12 cellular contexts compared by ENCODE assay signal in the genomic region with DNA sequence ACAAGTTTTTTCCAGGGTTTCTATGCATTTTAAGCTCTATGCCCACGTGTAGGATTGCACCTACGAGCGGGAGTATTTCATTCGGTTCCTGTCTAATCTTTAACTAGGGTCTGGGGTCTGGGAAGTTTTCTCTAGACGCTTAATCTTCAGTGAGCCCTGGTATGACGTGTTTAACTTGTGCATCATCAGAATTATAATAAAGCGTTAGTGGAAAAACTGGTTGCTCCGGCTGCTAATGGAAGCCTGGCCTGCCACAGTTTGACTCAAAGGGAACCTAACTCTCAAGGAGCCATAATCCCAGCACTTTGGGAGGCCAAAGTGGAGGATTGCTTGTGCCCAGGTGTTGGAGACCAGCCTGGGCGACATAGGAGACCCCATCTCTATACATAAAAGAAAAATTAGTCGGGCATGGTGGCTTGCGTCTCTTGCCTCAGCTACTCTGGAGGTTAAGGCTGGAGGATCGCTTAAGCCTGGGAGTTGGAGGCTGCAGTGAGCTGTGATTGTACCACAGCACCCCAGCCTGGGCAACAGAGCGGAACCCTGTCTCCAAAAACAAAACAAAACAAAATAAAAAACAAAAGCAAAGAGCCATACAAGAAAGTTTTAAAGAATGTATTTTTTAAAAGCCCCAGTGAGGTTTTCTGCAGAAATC. TPM values are rescaled to one million over a fixed set of nuclear protein-coding genes. Genes with fewer than 3 reads are reported as not detected.
DNase-seq lines count a peak whose midpoint lies in the region; ATAC-seq and TF ChIP-seq lines count a peak whose summit lies in the region.
"Had no signal": no experiment of that assay in that cellular context is flagged by ENCODE, and none has a peak within 500 bp of the region (broad histone marks: within the 10 kb centered on the region; RNA-seq: fewer than 3 reads in every experiment).

No MANE protein-coding gene starts in this region.

- WGBS in esophagus, 2 donors = 60% methylated on average over 13 of the region's 13 CpGs

- peak overlapping the region; percentile 94 for H3K27ac ChIP-seq in 22Rv1
- peak overlapping the region; percentile 41 to 78 for H3K27ac ChIP-seq in esophagus (ENCODE audit: low read depth in 2 of 2, low read length in 1 of 2)
- no peak overlapping the region for H3K27ac ChIP-seq in brain microvascular endothelial cell

- TF ChIP-seq CTCF in 22Rv1 (IDR thresholded peaks at IDR 0.05) (no peak), brain microvascular endothelial cell (IDR thresholded peaks at IDR 0.05; ENCODE audit: low read depth, low read length, missing control alignments) (no peak)

- H3K27me3 ChIP-seq in esophagus (ENCODE audit: control insufficient read depth in 1 of 2, insufficient read depth in 2 of 2, low read length in 2 of 2) (no peaks in the 10 kb centered on the region), mucosa of stomach (ENCODE audit: control insufficient read depth, insufficient read depth, low read length) (no peaks in the 10 kb centered on the region), brain microvascular endothelial cell (replicated peaks) (no peaks in the 10 kb centered on the region)
- H3K27me3 ChIP-seq: neutrophil had no signal

- H3K36me3 ChIP-seq in esophagus (ENCODE audit: control insufficient read depth in 2 of 2, insufficient read depth in 2 of 2, low read length in 1 of 2) (no peaks in the 10 kb centered on the region), mucosa of stomach (ENCODE audit: control insufficient read depth, insufficient read depth, low read length) (no peaks in the 10 kb centered on the region), brain microvascular endothelial cell (replicated peaks) (no peaks in the 10 kb centered on the region)
- H3K36me3 ChIP-seq: neutrophil had no signal

- in situ Hi-C loops in brain microvascular endothelial cell (cut with HindIII; ENCODE audit: low pct_ligation_motif_present, low sequenced_read_pairs) = no loop called here

- H3K9me3 ChIP-seq in esophagus (ENCODE audit: control insufficient read depth in 2 of 2, insufficient read depth in 1 of 2, low read depth in 1 of 2, low read length in 1 of 2) = peaks cover 0 to under 1% of the 10 kb centered on the region in 2 donors
- H3K9me3 ChIP-seq in mucosa of stomach (ENCODE audit: control insufficient read depth, low read length) = no peaks in the 10 kb centered on the region
- H3K9me3 ChIP-seq: neutrophil had no signal

- peak overlapping the region; percentile 47 for H3K9ac ChIP-seq in mucosa of stomach (ENCODE audit: low read length)

- peaks cover 4 to 5% of the 10 kb centered on the region in 2 donors for H3K4me1 ChIP-seq in esophagus (ENCODE audit: control insufficient read depth in 2 of 2, insufficient read depth in 2 of 2, low read length in 1 of 2)
- peaks cover 27% of the 10 kb centered on the region for H3K4me1 ChIP-seq in mucosa of stomach (ENCODE audit: control insufficient read depth, insufficient read depth, low read length)

- DNase-seq in LoVo (ENCODE audit: low spot score) (peak; percentile 41), brain microvascular endothelial cell (no peak), inferior parietal cortex (ENCODE audit: extremely low spot score) (no peak)
- DNase-seq: activated CD4-positive, CD25-positive, alpha-beta regulatory T cell treated with anti-CD3 and anti-CD28 coated beads, Interleukin-2, amount 50 U/mL, for 72 hours; activated T-cell treated with anti-CD3 and anti-CD28 coated beads for 4 hours; stimulated activated CD4-positive, alpha-beta T cell treated with anti-CD3 and anti-CD28 coated beads, Interleukin-12 subunit alpha, Interleukin-12 subunit beta, amount 100 ng/mL, for 4 hours had no signal

- H3K4me3 ChIP-seq in esophagus (ENCODE audit: low read depth in 1 of 2, low read length in 2 of 2) (no peak overlapping the region), mucosa of stomach (ENCODE audit: low read length) (no peak overlapping the region), brain microvascular endothelial cell (ENCODE audit: low read depth, low read length) (no peak overlapping the region)

- no peak for ATAC-seq in activated CD4-positive, CD25-positive, alpha-beta regulatory T cell treated with anti-CD3 and anti-CD28 coated beads, Interleukin-2, amount 50 U/mL, for 24 hours
- no peak for ATAC-seq in GM19467 (IDR thresholded peaks at IDR 0.05; ENCODE audit: unreplicated experiment)

RNA-seq across cellular contexts. Expression of a gene that starts 30.2 kb away (rescaled TPM):
- polyA plus RNA-seq in esophagus = 10 to 100 TPM; 10.5 to 10.9 TPM
